Comparison of ENCODE assay signal across 14 cellular contexts in the genomic region with DNA sequence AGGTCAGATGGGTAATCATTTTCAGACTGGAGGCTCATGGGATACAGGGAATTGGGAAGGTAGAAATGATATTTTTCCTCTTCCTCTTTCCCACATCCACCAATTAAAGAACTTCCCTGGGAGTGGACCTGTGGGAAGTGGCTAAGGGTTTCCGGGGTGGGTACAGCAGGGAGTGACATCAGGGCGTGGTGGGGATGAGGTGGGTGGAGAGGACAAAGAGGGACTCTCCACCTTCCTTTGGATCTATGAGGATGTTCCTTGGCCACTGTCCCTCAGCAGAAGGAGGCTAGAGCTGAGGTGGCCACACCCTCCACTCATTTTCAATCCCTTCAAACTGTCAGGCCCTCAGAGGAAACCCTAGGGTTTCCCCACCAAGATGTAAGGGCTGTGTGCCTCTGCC. TPM values are rescaled to one million over a fixed set of nuclear protein-coding genes. Genes with fewer than 3 reads are reported as not detected.
DNase-seq lines count a peak whose midpoint lies in the region; ATAC-seq, FAIRE-seq and TF ChIP-seq lines count a peak whose summit lies in the region.
"Had no signal": no experiment of that assay in that cellular context is flagged by ENCODE, and none has a peak within 500 bp of the region (broad histone marks: within the 10 kb centered on the region; RNA-seq: fewer than 3 reads in every experiment).

No MANE protein-coding gene starts in this region.

- ATAC-seq in heart left ventricle (peak in 1 of 4 donors; percentile 6), left ventricle myocardium superior (no peak)
- ATAC-seq in naive thymus-derived CD4-positive, alpha-beta T cell, result no peak

- POLR2A ChIA-PET in naive thymus-derived CD4-positive, alpha-beta T cell (lab: Charles Lee), result interaction anchor here (1.0 to 6.8 kb wide), 7 partner anchors 9 to 53 kb away, joined by 3 to 88 read pairs (median 12); a partner anchor contains a TSS

- CTCF ChIA-PET in naive thymus-derived CD4-positive, alpha-beta T cell (lab: Charles Lee), result interaction anchor here (0.9 to 2.8 kb wide), 2 partner anchors 8 to 55 kb away, joined by 3 to 7 read pairs; a partner anchor contains a TSS

- H3K9me3 Mint-ChIP-seq in activated naive CD8-positive, alpha-beta T cell (ENCODE audit: low read depth), result no peaks in the 10 kb centered on the region
- peaks cover 0 to 2% (median 0%) of the 10 kb centered on the region in 11 donors for H3K9me3 Mint-ChIP-seq in naive thymus-derived CD4-positive, alpha-beta T cell

- no peaks in the 10 kb centered on the region for H3K27me3 Mint-ChIP-seq in activated naive CD8-positive, alpha-beta T cell
- H3K27me3 Mint-ChIP-seq in naive thymus-derived CD4-positive, alpha-beta T cell, result no peaks in the 10 kb centered on the region

- H3K36me3 Mint-ChIP-seq in activated naive CD8-positive, alpha-beta T cell, result peaks cover 19% of the 10 kb centered on the region
- H3K36me3 Mint-ChIP-seq in naive thymus-derived CD4-positive, alpha-beta T cell, result peaks cover 0 to 37% (median 31%) of the 10 kb centered on the region in 5 donors

- 51 to 92% (median 69%) methylated on average over 2 of the region's 2 CpGs for WGBS in heart left ventricle, 4 donors

- no peaks in the 10 kb centered on the region for H3K27me3 ChIP-seq in heart left ventricle
- no peaks in the 10 kb centered on the region for H3K27me3 ChIP-seq in naive thymus-derived CD4-positive, alpha-beta T cell (ENCODE audit: control insufficient read depth in 2 of 2, insufficient read depth in 2 of 2, low read length in 2 of 2)
- H3K27me3 ChIP-seq: hepatocyte had no signal

- intact Hi-C loops in heart left ventricle (cut with DNase I) (no loop called here), left ventricle myocardium superior (cut with micrococcal nuclease) (no loop called here)
- intact Hi-C loops in naive thymus-derived CD4-positive, alpha-beta T cell (cut with micrococcal nuclease), result no loop called here

- peaks cover 0 to 11% (median 0%) of the 10 kb centered on the region in 9 donors for H3K36me3 ChIP-seq in heart left ventricle
- H3K36me3 ChIP-seq in naive thymus-derived CD4-positive, alpha-beta T cell (ENCODE audit: control insufficient read depth in 2 of 3, insufficient read depth in 3 of 3, low read length in 3 of 3), result peaks cover 0 to 7% (median 0%) of the 10 kb centered on the region in 3 experiments
- H3K36me3 ChIP-seq: thoracic aorta had no signal

- no peak for FAIRE-seq in GM19239 (lab: Jason Lieb, UNC)
- FAIRE-seq: HTR-8/SVneo had no signal

- no peak overlapping the region for H3K4me3 Mint-ChIP-seq in activated naive CD8-positive, alpha-beta T cell
- peak overlapping the region in 3 of 10 donors; percentile 13 to 49 (median 34) for H3K4me3 Mint-ChIP-seq in naive thymus-derived CD4-positive, alpha-beta T cell

- H3K27ac ChIP-seq in heart left ventricle, result peak overlapping the region in 9 of 12 donors; percentile 28 to 89 (median 68)
- H3K27ac ChIP-seq in naive thymus-derived CD4-positive, alpha-beta T cell (ENCODE audit: low read depth, low read length), result no peak overlapping the region
- H3K27ac ChIP-seq: SK-N-MC, thoracic aorta had no signal

- peak overlapping the region; percentile 75 for H3K27ac Mint-ChIP-seq in activated naive CD8-positive, alpha-beta T cell
- peak overlapping the region in 7 of 9 donors; percentile 25 to 99 (median 65) for H3K27ac Mint-ChIP-seq in naive thymus-derived CD4-positive, alpha-beta T cell

- H3K9me3 ChIP-seq in heart left ventricle, result no peaks in the 10 kb centered on the region
- H3K9me3 ChIP-seq in naive thymus-derived CD4-positive, alpha-beta T cell (ENCODE audit: control insufficient read depth in 2 of 3, low read length in 3 of 3), result no peaks in the 10 kb centered on the region
- H3K9me3 ChIP-seq: thoracic aorta had no signal

- DNase-seq in heart left ventricle, result no peak
- DNase-seq in left ventricle myocardium superior, result no peak
- DNase-seq in naive thymus-derived CD4-positive, alpha-beta T cell, result no peak
- DNase-seq in HK-2 (ENCODE audit: unreplicated experiment), result no peak
- DNase-seq in GM19239 (ENCODE audit: insufficient read length, low spot score), result no peak
- DNase-seq in activated CD4-positive, alpha-beta T cell treated with anti-CD3 and anti-CD28 coated beads, Interleukin-2, amount 50 U/mL, for 1 hour, result no peak
- no peak for DNase-seq in kidney glomerular epithelial cell (lab: John Stamatoyannopoulos, UW)
- DNase-seq: MV-4-11 had no signal

- H3K4me1 Mint-ChIP-seq in activated naive CD8-positive, alpha-beta T cell (ENCODE audit: low read depth), result peaks cover 87% of the 10 kb centered on the region
- H3K4me1 Mint-ChIP-seq in naive thymus-derived CD4-positive, alpha-beta T cell, result peaks cover 68 to 96% (median 91%) of the 10 kb centered on the region in 7 donors

- TF ChIP-seq POLR2A in heart left ventricle (IDR thresholded peaks at IDR 0.05), result no peak

- peaks cover 19 to 98% (median 82%) of the 10 kb centered on the region in 12 donors for H3K4me1 ChIP-seq in heart left ventricle
- H3K4me1 ChIP-seq in naive thymus-derived CD4-positive, alpha-beta T cell (ENCODE audit: control insufficient read depth in 2 of 2, insufficient read depth in 2 of 2, low read length in 2 of 2), result peaks cover 65 to 90% of the 10 kb centered on the region in 2 donors

- no peak for TF ChIP-seq CTCF in heart left ventricle (IDR thresholded peaks at IDR 0.05)

- no peak overlapping the region for H3K4me3 ChIP-seq in heart left ventricle
- no peak overlapping the region for H3K4me3 ChIP-seq in naive thymus-derived CD4-positive, alpha-beta T cell (ENCODE audit: low read length)
- H3K4me3 ChIP-seq: hepatocyte, SK-N-MC, smooth muscle cell, thoracic aorta had no signal

RNA-seq across cellular contexts. Expression of a gene that starts 54.7 kb away (rescaled TPM):
- total RNA-seq in heart left ventricle (100 to 1,000 TPM in 1 of 9 donors, 10 to 100 TPM in 7, 1 to 10 TPM in 1; 9.2 to 190 (median 18.4) TPM), left ventricle myocardium superior (12.6 TPM)
- 10 to 100 TPM in 1 of 2 donors, 1 to 10 TPM in 1; 7.5 to 12.2 TPM for polyA plus RNA-seq in heart left ventricle
- 100 to 1,000 TPM; 118 to 632 (median 549) TPM for total RNA-seq in naive thymus-derived CD4-positive, alpha-beta T cell
- 100 to 1,000 TPM; 148 to 174 TPM for polyA plus RNA-seq in naive thymus-derived CD4-positive, alpha-beta T cell
